8 cellular contexts compared by ENCODE assay signal in genomic region chr20:16528078-16528477, GRCh38. TPM values are rescaled to one million over a fixed set of nuclear protein-coding genes. Genes with fewer than 3 reads are reported as not detected.
DNase-seq lines count a peak whose midpoint lies in the region; ATAC-seq and TF ChIP-seq lines count a peak whose summit lies in the region.

No MANE protein-coding gene starts in this region.

- no peak overlapping the region for H3K27ac ChIP-seq in lower lobe of right lung
- H3K27ac ChIP-seq in thyroid gland = no peak overlapping the region

- H3K36me3 Mint-ChIP-seq in nephron progenitor cell (ENCODE audit: low read depth) = peaks cover 40% of the 10 kb centered on the region

- WGBS in thyroid gland, 2 donors = 86 to 87% methylated on average over 5 of the region's 5 CpGs

- H3K27me3 Mint-ChIP-seq in nephron progenitor cell (ENCODE audit: low read depth, poor library complexity) = no peaks in the 10 kb centered on the region

- ATAC-seq in lower lobe of right lung = peak; percentile 83 to 94

- no peak overlapping the region for H3K4me3 Mint-ChIP-seq in nephron progenitor cell

- H3K9me3 Mint-ChIP-seq in nephron progenitor cell = peaks cover 23% of the 10 kb centered on the region

- H3K9me3 ChIP-seq in lower lobe of right lung (no peaks in the 10 kb centered on the region), thyroid gland (no peaks in the 10 kb centered on the region)

- H3K36me3 ChIP-seq in lower lobe of right lung (peaks cover 12% of the 10 kb centered on the region), thyroid gland (no peaks in the 10 kb centered on the region)

- H3K4me1 Mint-ChIP-seq in nephron progenitor cell = peaks cover 23% of the 10 kb centered on the region

- H3K4me3 ChIP-seq in AG09309 (ENCODE audit: control insufficient read depth, low read depth, low read length) = no peak overlapping the region
- no peak overlapping the region for H3K4me3 ChIP-seq in lower lobe of right lung
- H3K4me3 ChIP-seq in thyroid gland (replicated peaks in 1 of 3) = no peak overlapping the region

- H3K4me1 ChIP-seq in lower lobe of right lung = no peaks in the 10 kb centered on the region
- no peaks in the 10 kb centered on the region for H3K4me1 ChIP-seq in thyroid gland

- TF ChIP-seq CTCF in AG09309 (IDR thresholded peaks at IDR 0.05; ENCODE audit: control insufficient read depth, insufficient read depth, low read depth, low read length, missing control alignments) (no peak), lower lobe of right lung (IDR thresholded peaks at IDR 0.05) (no peak), nephron progenitor cell (IDR thresholded peaks at IDR 0.05) (no peak), thyroid gland (IDR thresholded peaks at IDR 0.05) (no peak)

- peak; percentile 75 for DNase-seq in AG09309 (ENCODE audit: low read depth)
- peak; percentile 92 for DNase-seq in NCI-H1105 (lab: John Stamatoyannopoulos, UW)
- peak; percentile 79 for DNase-seq in astrocyte of the hippocampus (ENCODE audit: low read depth, low spot score)
- DNase-seq in lower lobe of right lung = no peak
- no peak for DNase-seq in nephron progenitor cell
- DNase-seq in dedifferentiated amniotic fluid mesenchymal stem cell (ENCODE audit: extremely low spot score) = no peak
- DNase-seq in epidermal melanocyte (ENCODE audit: insufficient read length, low spot score) = no peak
- DNase-seq in thyroid gland = no peak

- intact Hi-C loops in lower lobe of right lung (cut with DNase I) (no loop called here), thyroid gland (cut with DNase I) (no loop called here)

- H3K27me3 ChIP-seq in lower lobe of right lung (ENCODE audit: low read depth) (no peaks in the 10 kb centered on the region), thyroid gland (no peaks in the 10 kb centered on the region)

- no peak overlapping the region for H3K27ac Mint-ChIP-seq in nephron progenitor cell

- TF ChIP-seq POLR2A in thyroid gland (IDR thresholded peaks at IDR 0.05) = no peak

RNA-seq across cellular contexts. Expression of gene KIF16B, which starts 45.2 kb away (rescaled TPM):
- total RNA-seq in lower lobe of right lung (25.1 TPM), thyroid gland (10 to 100 TPM; 18.5 to 32.8 (median 28.6) TPM)

Comparison
In these comparisons a context has a peak if more than half of its experiments do, and no peak if none do; other contexts are left out.
1. DNase-seq: peak in AG09309 (single experiment), NCI-H1105 (single experiment) and astrocyte of the hippocampus (single experiment); none in lower lobe of right lung (single experiment), nephron progenitor cell (single experiment), dedifferentiated amniotic fluid mesenchymal stem cell (single experiment), epidermal melanocyte (single experiment) and thyroid gland (0 of 2).